32 cellular contexts compared by ENCODE assay signal in genomic region chr7:1910081-1910685, GRCh38.
"Had no signal": no experiment of that assay in that cellular context is flagged by ENCODE, and none has a peak within 500 bp of the region (broad histone marks: within the 10 kb centered on the region; RNA-seq: fewer than 3 reads in every experiment).

No MANE protein-coding gene starts in this region.

- ATAC-seq: activated CD4-positive, CD25-positive, alpha-beta regulatory T cell treated with anti-CD3 and anti-CD28 coated beads, Interleukin-2, amount 50 U/mL, for 24 hours; activated CD8-positive, alpha-beta T cell treated with anti-CD3 and anti-CD28 coated beads for 36 hours; activated T-cell treated with anti-CD3 and anti-CD28 coated beads, Interleukin-2, amount 50 U/mL, for 4 hours; activated T-helper 17 cell treated with anti-CD3 and anti-CD28 coated beads, Interleukin-2, amount 50 U/mL, for 72 hours; T-cell had no signal

- H3K36me3 ChIP-seq: colonic mucosa, esophagus squamous epithelium, WERI-Rb-1 had no signal

- H3K4me3 ChIP-seq: colonic mucosa, esophagus squamous epithelium had no signal

- FAIRE-seq: astrocyte, endometrium, endothelial cell of umbilical vein had no signal

- H3K27ac ChIP-seq: colonic mucosa, epithelial cell of prostate, esophagus squamous epithelium, WERI-Rb-1 had no signal

- H3K27me3 ChIP-seq: colonic mucosa, esophagus squamous epithelium had no signal

- H3K27me3 Mint-ChIP-seq: activated B cell treated with CpG ODN at 0.5 μM for 24 hours; activated CD8-positive, alpha-beta T cell treated with anti-CD3 and anti-CD28 coated beads for 36 hours; activated naive CD8-positive, alpha-beta T cell; activated T-helper 17 cell treated with anti-CD3 and anti-CD28 coated beads, Interleukin-2, amount 50 U/mL, for 72 hours; T-cell had no signal

- H3K27ac Mint-ChIP-seq: activated B cell treated with CpG ODN at 0.5 μM for 24 hours; activated CD8-positive, alpha-beta T cell treated with anti-CD3 and anti-CD28 coated beads for 36 hours; activated naive CD8-positive, alpha-beta T cell; T-cell; T-helper 1 cell treated with Interleukin-12 subunit alpha and Interleukin-12 subunit beta and Interleukin-4 antibody, amounts not matched to agents 30 μg/mL and 1 μg/mL, for 36 hours; T-helper 2 cell treated with Interferon-gamma antibody and Interleukin-4, amounts not matched to agents 5 μg/mL and 100 μg/mL, for 36 hours had no signal

- H3K4me3 Mint-ChIP-seq: activated B cell treated with CpG ODN at 0.5 μM for 24 hours; activated CD8-positive, alpha-beta T cell treated with anti-CD3 and anti-CD28 coated beads for 36 hours; activated naive CD8-positive, alpha-beta T cell; activated T-cell treated with anti-CD3 and anti-CD28 coated beads, Interleukin-2, amount 50 U/mL, for 4 hours; activated T-helper 17 cell treated with anti-CD3 and anti-CD28 coated beads, Interleukin-2, amount 50 U/mL, for 72 hours; T-cell; T-helper 1 cell treated with Interleukin-12 subunit alpha and Interleukin-12 subunit beta and Interleukin-4 antibody, amounts not matched to agents 30 μg/mL and 1 μg/mL, for 36 hours; T-helper 2 cell treated with Interferon-gamma antibody and Interleukin-4, amounts not matched to agents 5 μg/mL and 100 μg/mL, for 36 hours had no signal

- H3K4me1 Mint-ChIP-seq: activated T-helper 17 cell treated with anti-CD3 and anti-CD28 coated beads, Interleukin-2, amount 50 U/mL, for 72 hours had no signal

- DNase-seq: activated B cell treated with CpG ODN at 0.5 μM for 24 hours; activated CD4-positive, alpha-beta T cell treated with anti-CD3 and anti-CD28 coated beads for 48 hours; activated CD4-positive, alpha-beta T cell treated with anti-CD3 and anti-CD28 coated beads, Interleukin-2, amount 50 U/mL, for 1 hour; activated CD4-positive, alpha-beta T cell treated with anti-CD3 and anti-CD28 coated beads, Interleukin-2, amount 50 U/mL, for 48 hours; activated CD8-positive, alpha-beta memory T cell treated with anti-CD3 and anti-CD28 coated beads for 24 hours; activated CD8-positive, alpha-beta T cell treated with anti-CD3 and anti-CD28 coated beads for 36 hours; activated effector memory CD4-positive, alpha-beta T cell treated with Interleukin-2 at 50 U/mL for 16 hours; activated gamma-delta T cell treated with Interleukin-2 at 50 U/mL for 16 hours; activated naive CD4-positive, alpha-beta T cell treated with anti-CD3 and anti-CD28 coated beads, Interleukin-2, amount 50 U/mL, for 16 hours; activated naive CD4-positive, alpha-beta T cell treated with Interleukin-2 at 50 U/mL for 16 hours; activated T-cell treated with anti-CD3 and anti-CD28 coated beads, Interleukin-2, amount 50 U/mL, for 4 hours; amniotic stem cell; anterior cingulate cortex; central memory CD4-positive, alpha-beta T cell; cerebellar nuclear complex; colonic mucosa; effector CD8-positive, alpha-beta T cell; esophagus squamous epithelium; foreskin melanocyte; SW 1271; T-cell; T1000 had no signal

- H3K9me3 ChIP-seq: colonic mucosa, esophagus squamous epithelium had no signal

- H3K36me3 Mint-ChIP-seq: activated naive CD8-positive, alpha-beta T cell had no signal

- H3K4me1 ChIP-seq: colonic mucosa had no signal
